16 cellular contexts compared by ENCODE assay signal in genomic region chr19:46613525-46613924, GRCh38. TPM values are rescaled to one million over a fixed set of nuclear protein-coding genes. Genes with fewer than 3 reads are reported as not detected.
DNase-seq lines count a peak whose midpoint lies in the region; ATAC-seq, FAIRE-seq and TF ChIP-seq lines count a peak whose summit lies in the region.
"Had no signal": no experiment of that assay in that cellular context is flagged by ENCODE, and none has a peak within 500 bp of the region (broad histone marks: within the 10 kb centered on the region; RNA-seq: fewer than 3 reads in every experiment).

No MANE protein-coding gene starts in this region.

- H2AFZ ChIP-seq in H1 (ENCODE audit: low read length): no peak overlapping the region
- H2AFZ ChIP-seq: PC-9 had no signal

- H3K4me3 ChIP-seq in H7 (ENCODE audit: insufficient read depth, low read depth, low read length) (no peak overlapping the region), H1 (ENCODE audit: extremely low read depth in 1 of 4, insufficient read depth in 2 of 4, low read depth in 3 of 4, low read length in 4 of 4) (no peak overlapping the region), ovary (no peak overlapping the region), esophagus muscularis mucosa (no peak overlapping the region)
- H3K4me3 ChIP-seq: adrenal gland, gastrocnemius medialis, PC-9, thyroid gland had no signal

- no peak overlapping the region for H3K14ac ChIP-seq in H1 (ENCODE audit: insufficient read length)

- no peaks in the 10 kb centered on the region for H3K9me3 ChIP-seq in H1 (ENCODE audit: insufficient read depth in 2 of 2, low read depth in 1 of 2, low read length in 1 of 2)
- H3K9me3 ChIP-seq in ovary: no peaks in the 10 kb centered on the region
- H3K9me3 ChIP-seq in esophagus muscularis mucosa: no peaks in the 10 kb centered on the region
- H3K9me3 ChIP-seq: adrenal gland, gastrocnemius medialis, thyroid gland had no signal

- no peaks in the 10 kb centered on the region for H3K23me2 ChIP-seq in H1 (ENCODE audit: low read depth, low read length)

- H3K79me2 ChIP-seq in H1 (ENCODE audit: control insufficient read depth in 1 of 2, insufficient read depth in 2 of 2, low read length in 2 of 2): no peaks in the 10 kb centered on the region

- no peaks in the 10 kb centered on the region for H3K27me3 ChIP-seq in H7 (ENCODE audit: control insufficient read depth, insufficient read depth, low read length)
- H3K27me3 ChIP-seq in H1 (replicated peaks in 1 of 4; ENCODE audit: control insufficient read depth in 3 of 4, extremely low read depth in 1 of 4, insufficient read depth in 3 of 4, low read length in 3 of 4): no peaks in the 10 kb centered on the region
- no peaks in the 10 kb centered on the region for H3K27me3 ChIP-seq in ovary
- no peaks in the 10 kb centered on the region for H3K27me3 ChIP-seq in esophagus muscularis mucosa
- H3K27me3 ChIP-seq: adrenal gland, gastrocnemius medialis, thyroid gland had no signal

- no peak for TF ChIP-seq RAD21 in H1 (IDR thresholded peaks at IDR 0.05 in 1 of 2, conservative IDR thresholded peaks at IDR 0.05 in 1 of 2; ENCODE audit: low read depth in 2 of 2, low read length in 2 of 2)

- H3K4me2 ChIP-seq in H1 (ENCODE audit: insufficient read depth in 1 of 2, low read depth in 2 of 2, low read length in 2 of 2): no peak overlapping the region

- H3K79me1 ChIP-seq in H1 (ENCODE audit: low read depth, low read length): no peaks in the 10 kb centered on the region

- no peak overlapping the region for H2BK5ac ChIP-seq in H1 (ENCODE audit: low read depth, low read length)

- H3K27ac ChIP-seq in H1 (ENCODE audit: low read depth, low read length) (no peak overlapping the region), ovary (no peak overlapping the region), esophagus muscularis mucosa (replicated peaks in 1 of 4) (no peak overlapping the region)
- H3K27ac ChIP-seq: adrenal gland, gastrocnemius medialis, PC-9, thyroid gland had no signal

- H2AK5ac ChIP-seq in H1 (ENCODE audit: low read depth, low read length): no peak overlapping the region

- no peak overlapping the region for H3K9ac ChIP-seq in H1 (replicated peaks in 1 of 4; ENCODE audit: extremely low read depth in 1 of 4, low read depth in 3 of 4, low read length in 3 of 4)

- no peak overlapping the region for H3K4me3 Mint-ChIP-seq in activated CD8-positive, alpha-beta T cell treated with anti-CD3 and anti-CD28 coated beads, Interleukin-2, amount 10 ng/mL, durations not matched to agents 7 days and 5 days
- H3K4me3 Mint-ChIP-seq in activated CD8-positive, alpha-beta T cell treated with anti-CD3 and anti-CD28 coated beads for 36 hours: no peak overlapping the region

- no peaks in the 10 kb centered on the region for H3K9me3 Mint-ChIP-seq in activated CD8-positive, alpha-beta T cell treated with anti-CD3 and anti-CD28 coated beads, Interleukin-2, amount 10 ng/mL, durations not matched to agents 7 days and 5 days (ENCODE audit: insufficient read depth)
- H3K9me3 Mint-ChIP-seq in activated CD8-positive, alpha-beta T cell treated with anti-CD3 and anti-CD28 coated beads for 36 hours: no peaks in the 10 kb centered on the region

- H3K23ac ChIP-seq in H1 (ENCODE audit: insufficient read length): no peak overlapping the region

- DNase-seq in activated CD8-positive, alpha-beta T cell treated with anti-CD3 and anti-CD28 coated beads, Interleukin-2, amount 10 ng/mL, durations not matched to agents 7 days and 5 days: no peak
- no peak for DNase-seq in activated CD8-positive, alpha-beta T cell treated with anti-CD3 and anti-CD28 coated beads for 36 hours
- DNase-seq in H7 (peak; percentile 52), H1 (ENCODE audit: low read depth in 1 of 2, low spot score in 2 of 2) (no peak), ovary (peak in 3 of 5 donors; percentile 18 to 37 (median 26)), esophagus muscularis mucosa (ENCODE audit: extremely low spot score) (no peak), inferior parietal cortex (ENCODE audit: extremely low spot score) (no peak)
- DNase-seq in stimulated activated naive CD4-positive, alpha-beta T cell (lab: John Stamatoyannopoulos, UW): no peak

- no peak overlapping the region for H3K4ac ChIP-seq in H1 (replicated peaks; ENCODE audit: insufficient read length, low read depth, low read length)

- no peak overlapping the region for H3K18ac ChIP-seq in H1 (ENCODE audit: extremely low read depth, low read length)

- TF ChIP-seq POLR2A in H1 (IDR thresholded peaks at IDR 0.05; ENCODE audit: control extremely low read depth in 1 of 2, low read depth in 2 of 2, low read length in 2 of 2) (no peak), ovary (IDR thresholded peaks at IDR 0.05) (no peak), esophagus muscularis mucosa (IDR thresholded peaks at IDR 0.05; ENCODE audit: low read depth) (no peak)

- H3K56ac ChIP-seq in H1 (replicated peaks; ENCODE audit: insufficient read length, low read depth, low read length): no peak overlapping the region

- TF ChIP-seq EP300 in H1 (IDR thresholded peaks at IDR 0.05; ENCODE audit: borderline replicate concordance in 1 of 2, low read depth in 2 of 2, low read length in 2 of 2) (no peak), ovary (IDR thresholded peaks at IDR 0.05) (no peak), esophagus muscularis mucosa (IDR thresholded peaks at IDR 0.05) (no peak)

- peak overlapping the region; percentile 64 for H3K27ac Mint-ChIP-seq in activated CD8-positive, alpha-beta T cell treated with anti-CD3 and anti-CD28 coated beads, Interleukin-2, amount 10 ng/mL, durations not matched to agents 7 days and 5 days
- no peak overlapping the region for H3K27ac Mint-ChIP-seq in activated CD8-positive, alpha-beta T cell treated with anti-CD3 and anti-CD28 coated beads for 36 hours

- H3K4me1 ChIP-seq in H1 (replicated peaks in 1 of 4; ENCODE audit: control insufficient read depth in 3 of 4, insufficient read depth in 4 of 4, low read length in 3 of 4) (no peaks in the 10 kb centered on the region), ovary (ENCODE audit: insufficient read depth) (no peaks in the 10 kb centered on the region), esophagus muscularis mucosa (peaks cover 20 to 34% (median 29%) of the 10 kb centered on the region in 4 donors)

- H4K20me1 ChIP-seq in H1 (replicated peaks in 1 of 2; ENCODE audit: control insufficient read depth in 1 of 2, insufficient read depth in 2 of 2, low read length in 2 of 2): peaks cover 0 to 3% of the 10 kb centered on the region in 2 experiments

- no peaks in the 10 kb centered on the region for H3K27me3 Mint-ChIP-seq in activated CD8-positive, alpha-beta T cell treated with anti-CD3 and anti-CD28 coated beads, Interleukin-2, amount 10 ng/mL, durations not matched to agents 7 days and 5 days (ENCODE audit: low read depth)
- no peaks in the 10 kb centered on the region for H3K27me3 Mint-ChIP-seq in activated CD8-positive, alpha-beta T cell treated with anti-CD3 and anti-CD28 coated beads for 36 hours

- no peak for FAIRE-seq in H1 (lab: Jason Lieb, UNC)

- TF ChIP-seq CTCF in activated CD8-positive, alpha-beta T cell treated with anti-CD3 and anti-CD28 coated beads for 36 hours (IDR thresholded peaks at IDR 0.05): no peak
- no peak for TF ChIP-seq CTCF in H1 (IDR thresholded peaks at IDR 0.05; ENCODE audit: control extremely low read depth in 1 of 3, insufficient read depth in 1 of 3, low read depth in 1 of 3, low read length in 3 of 3)
- no peak for TF ChIP-seq CTCF in ovary (IDR thresholded peaks at IDR 0.05)
- TF ChIP-seq CTCF in esophagus muscularis mucosa (IDR thresholded peaks at IDR 0.05): no peak

- POLR2A ChIA-PET in activated CD8-positive, alpha-beta T cell treated with anti-CD3 and anti-CD28 coated beads, Interleukin-2, amount 10 ng/mL, durations not matched to agents 7 days and 5 days (lab: Charles Lee): interaction anchor here (1.5 to 2.9 kb wide), 3 partner anchors 9 to 48 kb away, joined by 4 to 29 read pairs (median 15); partner anchors contain the start of genes CALM3 and DACT3
- POLR2A ChIA-PET in activated CD8-positive, alpha-beta T cell treated with anti-CD3 and anti-CD28 coated beads for 36 hours (lab: Charles Lee): interaction anchor here (0.8 to 14.9 kb wide), 6 partner anchors 9 to 115 kb away, joined by 3 to 232 read pairs (median 4); partner anchors contain the start of gene CALM3
- POLR2A ChIA-PET in H1 (lab: Charles Lee; ENCODE audit: partially characterized antibody): interaction anchor here (1.0 to 1.1 kb wide), 2 partner anchors 13 to 48 kb away, joined by 3 to 7 read pairs; partner anchors contain the start of gene DACT3

- H2BK15ac ChIP-seq in H1 (ENCODE audit: low read length): no peak overlapping the region

- CTCF ChIA-PET in activated CD8-positive, alpha-beta T cell treated with anti-CD3 and anti-CD28 coated beads, Interleukin-2, amount 10 ng/mL, durations not matched to agents 7 days and 5 days (lab: Charles Lee): interaction anchor here (0.7 to 14.0 kb wide), 14 partner anchors 13 to 140 kb away, joined by 3 to 350 read pairs (median 6); partner anchors contain the start of genes CALM3, DACT3, GNG8 and PTGIR
- CTCF ChIA-PET in activated CD8-positive, alpha-beta T cell treated with anti-CD3 and anti-CD28 coated beads for 36 hours (lab: Charles Lee): interaction anchor here (0.6 to 19.7 kb wide), 19 partner anchors 10 to 131 kb away, joined by 3 to 300 read pairs (median 5); partner anchors contain the start of genes CALM3, DACT3, GNG8 and PTGIR
- CTCF ChIA-PET in H1 (lab: Charles Lee; ENCODE audit: partially characterized antibody): interaction anchor here (0.5 to 15.6 kb wide), 23 partner anchors 8 to 164 kb away, joined by 3 to 341 read pairs (median 5); partner anchors contain the start of genes CALM3, DACT3 and PTGIR

- no peak overlapping the region for H2BK12ac ChIP-seq in H1 (ENCODE audit: low read depth, low read length)

- 88% methylated on average over 22 of the region's 22 CpGs; no CpG with 5 or more reads in 1 of the 2 experiments for WGBS in H1 (ENCODE audit: extremely low coverage in 1 of 2, insufficient coverage in 1 of 2, insufficient read length in 1 of 2, insufficient replicate concordance in 2 of 2, low coverage in 1 of 2, low lambda C conversion rate in 2 of 2, missing lambda C conversion rate in 1 of 2), 2 experiments
- 86 to 89% (median 88%) methylated on average over 22 of the region's 22 CpGs for WGBS in ovary, 3 donors
- 91% methylated on average over 21 of the region's 22 CpGs for whole genome bisulfite sequencing in esophagus muscularis mucosa

- peaks cover 80% of the 10 kb centered on the region for H3K4me1 Mint-ChIP-seq in activated CD8-positive, alpha-beta T cell treated with anti-CD3 and anti-CD28 coated beads, Interleukin-2, amount 10 ng/mL, durations not matched to agents 7 days and 5 days (ENCODE audit: low read depth)
- peaks cover 69% of the 10 kb centered on the region for H3K4me1 Mint-ChIP-seq in activated CD8-positive, alpha-beta T cell treated with anti-CD3 and anti-CD28 coated beads for 36 hours (ENCODE audit: low read depth)

- no peak overlapping the region for H4K91ac ChIP-seq in H1 (replicated peaks; ENCODE audit: insufficient read length, low read length)

- peaks cover 33% of the 10 kb centered on the region for H3K36me3 Mint-ChIP-seq in activated CD8-positive, alpha-beta T cell treated with anti-CD3 and anti-CD28 coated beads, Interleukin-2, amount 10 ng/mL, durations not matched to agents 7 days and 5 days (ENCODE audit: low read depth)
- peaks cover 37% of the 10 kb centered on the region for H3K36me3 Mint-ChIP-seq in activated CD8-positive, alpha-beta T cell treated with anti-CD3 and anti-CD28 coated beads for 36 hours (ENCODE audit: low read depth)

- H2BK20ac ChIP-seq in H1 (ENCODE audit: low read length): no peak overlapping the region

- H3K36me3 ChIP-seq in H7 (replicated peaks; ENCODE audit: control insufficient read depth, insufficient read depth, low read length): peaks cover 7% of the 10 kb centered on the region
- H3K36me3 ChIP-seq in H1 (ENCODE audit: control insufficient read depth in 2 of 4, insufficient read depth in 4 of 4, low read length in 3 of 4): peaks cover 9 to 15% (median 12%) of the 10 kb centered on the region in 4 experiments; a peak in 7 of 8 replicates
- H3K36me3 ChIP-seq in ovary: no peaks in the 10 kb centered on the region
- H3K36me3 ChIP-seq in esophagus muscularis mucosa: peaks cover 19 to 26% (median 22%) of the 10 kb centered on the region in 4 donors

- ATAC-seq in activated CD8-positive, alpha-beta T cell treated with anti-CD3 and anti-CD28 coated beads, Interleukin-2, amount 10 ng/mL, durations not matched to agents 7 days and 5 days: no peak
- ATAC-seq in activated CD8-positive, alpha-beta T cell treated with anti-CD3 and anti-CD28 coated beads for 36 hours: no peak

- H2BK120ac ChIP-seq in H1 (replicated peaks; ENCODE audit: low read depth, low read length): no peak overlapping the region

- H4K5ac ChIP-seq in H1 (ENCODE audit: insufficient read length, low read depth, low read length): no peak overlapping the region

- intact Hi-C loops in activated CD8-positive, alpha-beta T cell treated with anti-CD3 and anti-CD28 coated beads for 36 hours (cut with micrococcal nuclease): loop anchor here (10.0 kb wide), 1 partner anchor 111 kb away; no protein-coding TSS in a partner anchor
- intact Hi-C loops in ovary (cut with DNase I): loop anchor here in 1 of 4 donors (10.0 kb wide), 1 partner anchor 51 kb away; the partner anchor contains the start of gene DACT3
- intact Hi-C loops in esophagus muscularis mucosa (cut with DNase I): no loop called here

- peak overlapping the region; percentile 87; the same call in 1 of the 2 replicates for H4K8ac ChIP-seq in H1 (ENCODE audit: extremely low read depth, insufficient read depth, low read length)

RNA-seq across cellular contexts. Expression of gene PTGIR, which starts 11.4 kb away (rescaled TPM):
- 10 to 100 TPM in 1 of 2 experiments, 1 to 10 TPM in 1; 8.8 to 10.4 TPM for total RNA-seq in activated CD8-positive, alpha-beta T cell treated with anti-CD3 and anti-CD28 coated beads, Interleukin-2, amount 10 ng/mL, durations not matched to agents 7 days and 5 days
- 10 to 100 TPM; 45.4 to 48.8 TPM for total RNA-seq in activated CD8-positive, alpha-beta T cell treated with anti-CD3 and anti-CD28 coated beads for 36 hours
- 0.14 and 0.18 TPM in 2 replicates for total RNA-seq in H7 (2014; rRNA removed; shearing (Covaris generic))
- not detected in 2 replicates for total RNA-seq in H1 (2021; fragmentation: NEBNext Ultra II Directional; extraction: Animal tissue kit (Norgen Biotek cat#: 25700))
- 0.15 and 0.19 TPM in 2 replicates for polyA plus RNA-seq in H1 (2011; rRNA removed)
- 0.14 TPM for polyA plus RNA-seq in H1 (2011; cell fraction: cytosol; rRNA removed)
- 0.09 TPM for polyA plus RNA-seq in H1 (2011; cell fraction: nucleus; rRNA removed)
- not detected in 4 replicates for polyA plus RNA-seq in H1 (2012, experiment 1 of 2)
- not detected for polyA plus RNA-seq in H1 (2012, experiment 2 of 2)
- 0.10 TPM for polyA plus RNA-seq in H1 (2013, experiment 1 of 2)
- 0.13 TPM for polyA plus RNA-seq in H1 (2013, experiment 2 of 2)
- not detected in 2 replicates for polyA minus RNA-seq in H1 (2011; rRNA and poly(A)+ RNA removed)
- polyA minus RNA-seq in H1 (2011; cell fraction: cytosol; rRNA and poly(A)+ RNA removed): not detected
- not detected for polyA minus RNA-seq in H1 (2011; cell fraction: nucleus; rRNA and poly(A)+ RNA removed)
- 1 to 10 TPM in 3 of 7 donors, under 1 TPM in 4; 0.24 to 1.5 (median 0.71) TPM for total RNA-seq in ovary
- 1 to 10 TPM in 1 of 2 donors, under 1 TPM in 1; 0.55 to 1.8 TPM for polyA plus RNA-seq in ovary
- 1 to 10 TPM; 5.9 to 9.1 (median 7.1) TPM for total RNA-seq in esophagus muscularis mucosa
- total RNA-seq: HepG2 had no signal
- polyA plus RNA-seq: HepG2 had no signal

RNA-seq across cellular contexts. Expression of gene CALM3, which starts 12.4 kb away (rescaled TPM):
- 100 to 1,000 TPM; 646 to 682 TPM for total RNA-seq in activated CD8-positive, alpha-beta T cell treated with anti-CD3 and anti-CD28 coated beads, Interleukin-2, amount 10 ng/mL, durations not matched to agents 7 days and 5 days
- total RNA-seq in activated CD8-positive, alpha-beta T cell treated with anti-CD3 and anti-CD28 coated beads for 36 hours: 100 to 1,000 TPM; 565 to 582 TPM
- 162 and 202 TPM in 2 replicates for total RNA-seq in H7 (2014; rRNA removed; shearing (Covaris generic))
- 318 and 326 TPM in 2 replicates for total RNA-seq in H1 (2021; fragmentation: NEBNext Ultra II Directional; extraction: Animal tissue kit (Norgen Biotek cat#: 25700))
- polyA plus RNA-seq in H1 (2011; rRNA removed): 315 and 405 TPM in 2 replicates
- polyA plus RNA-seq in H1 (2011; cell fraction: cytosol; rRNA removed): 585 TPM
- 241 TPM for polyA plus RNA-seq in H1 (2011; cell fraction: nucleus; rRNA removed)
- polyA plus RNA-seq in H1 (2012, experiment 1 of 2): 396 to 462 TPM (median 444 TPM) in 4 replicates
- 353 TPM for polyA plus RNA-seq in H1 (2012, experiment 2 of 2)
- polyA plus RNA-seq in H1 (2013, experiment 1 of 2): 213 TPM
- 220 TPM for polyA plus RNA-seq in H1 (2013, experiment 2 of 2)
- 129 and 145 TPM in 2 replicates for polyA minus RNA-seq in H1 (2011; rRNA and poly(A)+ RNA removed)
- polyA minus RNA-seq in H1 (2011; cell fraction: cytosol; rRNA and poly(A)+ RNA removed): 94.5 TPM
- polyA minus RNA-seq in H1 (2011; cell fraction: nucleus; rRNA and poly(A)+ RNA removed): 67.8 TPM
- 100 to 1,000 TPM in 5 of 7 donors, 10 to 100 TPM in 2; 80.5 to 312 (median 225) TPM for total RNA-seq in ovary
- 100 to 1,000 TPM; 191 to 646 TPM for polyA plus RNA-seq in ovary
- total RNA-seq in esophagus muscularis mucosa: 100 to 1,000 TPM; 114 to 155 (median 129) TPM

RNA-seq across cellular contexts. Expression of gene GNG8, which starts 22.5 kb away (rescaled TPM):
- not detected for total RNA-seq in activated CD8-positive, alpha-beta T cell treated with anti-CD3 and anti-CD28 coated beads, Interleukin-2, amount 10 ng/mL, durations not matched to agents 7 days and 5 days
- total RNA-seq in activated CD8-positive, alpha-beta T cell treated with anti-CD3 and anti-CD28 coated beads for 36 hours: 10 to 100 TPM; 33.0 to 45.4 TPM
- not detected in 2 replicates for total RNA-seq in H7 (2014; rRNA removed; shearing (Covaris generic))
- total RNA-seq in H1 (2021; fragmentation: NEBNext Ultra II Directional; extraction: Animal tissue kit (Norgen Biotek cat#: 25700)): not detected in 2 replicates
- polyA plus RNA-seq in H1 (2011; rRNA removed) (not detected in 2 replicates), ovary (not detected)
- not detected for polyA plus RNA-seq in H1 (2011; cell fraction: cytosol; rRNA removed)
- not detected for polyA plus RNA-seq in H1 (2011; cell fraction: nucleus; rRNA removed)
- 3.6 TPM in 1 of 4 replicates, not detected in the others for polyA plus RNA-seq in H1 (2012, experiment 1 of 2)
- polyA plus RNA-seq in H1 (2012, experiment 2 of 2): not detected
- not detected for polyA plus RNA-seq in H1 (2013, experiment 1 of 2)
- 1.7 TPM for polyA plus RNA-seq in H1 (2013, experiment 2 of 2)
- polyA minus RNA-seq in H1 (2011; rRNA and poly(A)+ RNA removed): not detected in 2 replicates
- not detected for polyA minus RNA-seq in H1 (2011; cell fraction: cytosol; rRNA and poly(A)+ RNA removed)
- polyA minus RNA-seq in H1 (2011; cell fraction: nucleus; rRNA and poly(A)+ RNA removed): not detected
- total RNA-seq in ovary (not detected), esophagus muscularis mucosa (not detected)
- total RNA-seq: gastrocnemius medialis, HepG2, M059J, mucosa of gallbladder, PC-9, thyroid gland had no signal
- polyA plus RNA-seq: adrenal gland, AG04450, HepG2 had no signal

RNA-seq across cellular contexts. Expression of gene DACT3, which starts 47.5 kb away (rescaled TPM):
- total RNA-seq in activated CD8-positive, alpha-beta T cell treated with anti-CD3 and anti-CD28 coated beads, Interleukin-2, amount 10 ng/mL, durations not matched to agents 7 days and 5 days: under 1 TPM; 0.42 TPM
- 1 to 10 TPM; 5.8 to 6.1 TPM for total RNA-seq in activated CD8-positive, alpha-beta T cell treated with anti-CD3 and anti-CD28 coated beads for 36 hours
- 0.37 and 0.55 TPM in 2 replicates for total RNA-seq in H7 (2014; rRNA removed; shearing (Covaris generic))
- 1.5 and 2.0 TPM in 2 replicates for total RNA-seq in H1 (2021; fragmentation: NEBNext Ultra II Directional; extraction: Animal tissue kit (Norgen Biotek cat#: 25700))
- 1.8 and 1.9 TPM in 2 replicates for polyA plus RNA-seq in H1 (2011; rRNA removed)
- polyA plus RNA-seq in H1 (2011; cell fraction: cytosol; rRNA removed): 1.8 TPM
- polyA plus RNA-seq in H1 (2011; cell fraction: nucleus; rRNA removed): 2.1 TPM
- polyA plus RNA-seq in H1 (2012, experiment 1 of 2): 1.1 to 1.4 TPM (median 1.2 TPM) in 4 replicates
- 1.4 TPM for polyA plus RNA-seq in H1 (2012, experiment 2 of 2)
- polyA plus RNA-seq in H1 (2013, experiment 1 of 2): 1.3 TPM
- 1.3 TPM for polyA plus RNA-seq in H1 (2013, experiment 2 of 2)
- 0.61 and 1.2 TPM in 2 replicates for polyA minus RNA-seq in H1 (2011; rRNA and poly(A)+ RNA removed)
- 0.81 TPM for polyA minus RNA-seq in H1 (2011; cell fraction: cytosol; rRNA and poly(A)+ RNA removed)
- polyA minus RNA-seq in H1 (2011; cell fraction: nucleus; rRNA and poly(A)+ RNA removed): 1.00 TPM
- total RNA-seq in ovary: 10 to 100 TPM in 6 of 7 donors, 1 to 10 TPM in 1; 7.6 to 56.5 (median 20.8) TPM
- 10 to 100 TPM; 15.2 to 51.3 TPM for polyA plus RNA-seq in ovary
- total RNA-seq in esophagus muscularis mucosa: 100 to 1,000 TPM in 1 of 4 donors, 10 to 100 TPM in 3; 46.7 to 119 (median 65.1) TPM
- polyA plus RNA-seq: HepG2 had no signal

Comparison
In these comparisons a context has a peak if more than half of its experiments do, and no peak if none do; other contexts are left out.
1. RNA of gene PTGIR, which starts 11.4 kb away (total RNA-seq): 45.4 to 48.8 TPM in activated CD8-positive, alpha-beta T cell treated with anti-CD3 and anti-CD28 coated beads for 36 hours; 8.8 to 10.4 TPM in activated CD8-positive, alpha-beta T cell treated with anti-CD3 and anti-CD28 coated beads, Interleukin-2, amount 10 ng/mL, durations not matched to agents 7 days and 5 days, 5.9 to 9.1 TPM in esophagus muscularis mucosa, 0.24 to 1.5 TPM in ovary, 0.14 to 0.18 TPM in H7 and not detected in H1; every median in the first group is over 4 times any median in the second.
2. RNA of gene GNG8, which starts 22.5 kb away (total RNA-seq): 33.0 to 45.4 TPM in activated CD8-positive, alpha-beta T cell treated with anti-CD3 and anti-CD28 coated beads for 36 hours; not detected in activated CD8-positive, alpha-beta T cell treated with anti-CD3 and anti-CD28 coated beads, Interleukin-2, amount 10 ng/mL, durations not matched to agents 7 days and 5 days, not detected in H7, not detected in H1, not detected in ovary and not detected in esophagus muscularis mucosa; every median in the first group is over 10 times any median in the second.
3. DNase-seq: peak in H7 (single experiment) and ovary (3 of 5); none in activated CD8-positive, alpha-beta T cell treated with anti-CD3 and anti-CD28 coated beads, Interleukin-2, amount 10 ng/mL, durations not matched to agents 7 days and 5 days (single experiment), activated CD8-positive, alpha-beta T cell treated with anti-CD3 and anti-CD28 coated beads for 36 hours (single experiment), H1 (0 of 2), esophagus muscularis mucosa (single experiment), stimulated activated naive CD4-positive, alpha-beta T cell (0 of 6) and inferior parietal cortex (single experiment).